Comparison of ENCODE assay signal across 24 cellular contexts in the genomic region with DNA sequence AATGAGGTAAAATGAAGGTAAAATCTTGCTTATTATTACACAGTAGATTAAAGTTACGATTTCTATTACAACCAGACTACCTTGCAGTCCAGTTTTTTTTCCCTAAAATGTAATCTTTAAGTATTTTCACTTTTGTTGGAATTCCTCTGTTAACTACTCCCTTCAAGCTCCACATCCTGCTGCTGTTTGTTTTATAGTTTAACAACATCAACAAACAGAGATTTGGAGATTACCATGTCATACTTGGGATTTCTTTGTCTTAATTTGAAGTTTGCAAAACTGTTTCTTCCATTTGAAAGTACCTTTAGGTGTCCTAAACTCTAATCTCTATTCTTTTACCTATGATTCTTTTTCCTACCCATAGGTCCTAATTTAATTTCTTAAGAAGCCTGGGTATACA.
"Had no signal": no experiment of that assay in that cellular context is flagged by ENCODE, and none has a peak within 500 bp of the region (broad histone marks: within the 10 kb centered on the region; RNA-seq: fewer than 3 reads in every experiment).

No MANE protein-coding gene starts in this region.

- H3K27me3 Mint-ChIP-seq: activated naive CD8-positive, alpha-beta T cell treated with anti-CD3 and anti-CD28 coated beads, Interleukin-2, amount 10 ng/mL, durations not matched to agents 7 days and 5 days; naive thymus-derived CD4-positive, alpha-beta T cell; progenitor cell of endocrine pancreas had no signal

- H3K27ac ChIP-seq: colonic mucosa, epithelial cell of prostate, testis, uterus had no signal

- ATAC-seq: activated T-cell treated with anti-CD3 and anti-CD28 coated beads, Interleukin-2, amount 50 U/mL, for 4 hours; heart left ventricle; left colon; naive thymus-derived CD4-positive, alpha-beta T cell had no signal

- DNase-seq: activated CD4-positive, alpha-beta T cell treated with anti-CD3 and anti-CD28 coated beads for 4 hours; activated CD4-positive, alpha-beta T cell treated with anti-CD3 and anti-CD28 coated beads, Interleukin-2, amount 50 U/mL, for 48 hours; activated CD4-positive, CD25-positive, alpha-beta regulatory T cell; activated CD8-positive, alpha-beta memory T cell treated with anti-CD3 and anti-CD28 coated beads, Interleukin-2, amount 50 U/mL, for 48 hours; activated naive CD4-positive, alpha-beta T cell; activated naive CD8-positive, alpha-beta T cell treated with anti-CD3 and anti-CD28 coated beads, Interleukin-2, amount 10 ng/mL, durations not matched to agents 7 days and 5 days; activated T-cell treated with anti-CD3 and anti-CD28 coated beads, Interleukin-2, amount 50 U/mL, for 4 hours; amygdala; colonic mucosa; heart left ventricle; islet precursor cell; left colon; naive thymus-derived CD4-positive, alpha-beta T cell; retina; stimulated activated CD4-positive, alpha-beta T cell treated with anti-CD3 and anti-CD28 coated beads, Interleukin-4, amount 100 ng/mL, for 1 hour; stimulated activated naive CD4-positive, alpha-beta T cell; testis; uterus had no signal

- H3K36me3 ChIP-seq: uterus had no signal

- H3K27ac Mint-ChIP-seq: activated naive CD8-positive, alpha-beta T cell treated with anti-CD3 and anti-CD28 coated beads, Interleukin-2, amount 10 ng/mL, durations not matched to agents 7 days and 5 days; activated T-helper 2 cell treated with anti-CD3 and anti-CD28 coated beads, Interferon-gamma antibody, Interleukin-2, Interleukin-4, amounts not matched to agents 10 μg/mL and 5 μg/mL and 100 μg/mL, durations not matched to agents 14 hours and 24 hours and 36 hours; progenitor cell of endocrine pancreas; T-helper 2 cell treated with Interferon-gamma antibody and Interleukin-4, amounts not matched to agents 5 μg/mL and 100 μg/mL, for 36 hours had no signal

- FAIRE-seq: bronchial epithelial cell had no signal

- H3K9me3 Mint-ChIP-seq: activated naive CD8-positive, alpha-beta T cell treated with anti-CD3 and anti-CD28 coated beads, Interleukin-2, amount 10 ng/mL, durations not matched to agents 7 days and 5 days; activated T-cell treated with anti-CD3 and anti-CD28 coated beads, Interleukin-2, amount 50 U/mL, for 4 hours; activated T-helper 2 cell treated with anti-CD3 and anti-CD28 coated beads, Interferon-gamma antibody, Interleukin-2, Interleukin-4, amounts not matched to agents 10 μg/mL and 5 μg/mL and 100 μg/mL, durations not matched to agents 14 hours and 24 hours and 36 hours; naive thymus-derived CD4-positive, alpha-beta T cell; T-helper 2 cell treated with Interferon-gamma antibody and Interleukin-4, amounts not matched to agents 5 μg/mL and 100 μg/mL, for 36 hours had no signal

- H3K4me3 Mint-ChIP-seq: activated naive CD8-positive, alpha-beta T cell treated with anti-CD3 and anti-CD28 coated beads, Interleukin-2, amount 10 ng/mL, durations not matched to agents 7 days and 5 days; activated T-cell treated with anti-CD3 and anti-CD28 coated beads, Interleukin-2, amount 50 U/mL, for 4 hours; naive thymus-derived CD4-positive, alpha-beta T cell; T-helper 2 cell treated with Interferon-gamma antibody and Interleukin-4, amounts not matched to agents 5 μg/mL and 100 μg/mL, for 36 hours had no signal

- H3K4me1 ChIP-seq: colonic mucosa, testis, uterus had no signal

- H3K4me1 Mint-ChIP-seq: activated naive CD8-positive, alpha-beta T cell treated with anti-CD3 and anti-CD28 coated beads, Interleukin-2, amount 10 ng/mL, durations not matched to agents 7 days and 5 days; naive thymus-derived CD4-positive, alpha-beta T cell had no signal

- H3K4me3 ChIP-seq: colonic mucosa, heart left ventricle, lung, testis, uterus had no signal

- H3K9me3 ChIP-seq: colonic mucosa, heart left ventricle, testis, uterus had no signal

- H3K27me3 ChIP-seq: colonic mucosa, heart left ventricle, testis, uterus had no signal
